In genomic region chr2:167480986-167481309, GRCh38 we compare ENCODE assay signal across 1 cellular context.
TF ChIP-seq lines count a peak whose summit lies in the region.

No MANE protein-coding gene starts in this region.

TF ChIP-seq in WTC11, 78 proteins besides CTCF, POLR2A, EP300 and RAD21 (continued from another document):
- no peak for TF ChIP-seq NFE2L1 (CRISPR knock-in tag; IDR thresholded peaks at IDR 0.05)
- TF ChIP-seq ZNF423 (CRISPR knock-in tag; IDR thresholded peaks at IDR 0.05) = no peak
- no peak for TF ChIP-seq KAT7 (CRISPR knock-in tag; IDR thresholded peaks at IDR 0.05; ENCODE audit: borderline replicate concordance)
- TF ChIP-seq ZNF121 (CRISPR knock-in tag; IDR thresholded peaks at IDR 0.05) = no peak
- TF ChIP-seq ETV6 (CRISPR knock-in tag; IDR thresholded peaks at IDR 0.05) = no peak
- TF ChIP-seq OVOL2 (CRISPR knock-in tag; IDR thresholded peaks at IDR 0.05; ENCODE audit: borderline replicate concordance) = no peak
TF ChIP-seq in WTC11: peak in this region for 0.
